In the genomic region with DNA sequence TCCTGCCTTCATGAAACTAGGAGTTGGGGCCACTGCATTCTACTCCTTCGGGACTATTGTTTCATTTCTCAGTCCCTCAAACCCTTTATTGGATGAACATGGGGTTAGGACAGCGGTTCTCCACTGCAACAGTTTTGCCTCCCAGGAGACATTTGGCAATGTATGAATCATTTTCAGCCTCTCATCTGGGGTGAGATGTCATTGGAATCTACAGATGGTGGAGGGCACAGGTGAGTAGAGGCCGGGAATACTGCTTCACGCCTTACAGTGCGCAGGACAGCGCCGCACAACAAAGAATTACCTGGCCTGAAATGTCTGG, we compare ENCODE assay signal across 8 cellular contexts. TPM values are rescaled to one million over a fixed set of nuclear protein-coding genes. Genes with fewer than 3 reads are reported as not detected.
DNase-seq lines count a peak whose midpoint lies in the region; ATAC-seq, FAIRE-seq and TF ChIP-seq lines count a peak whose summit lies in the region.

No MANE protein-coding gene starts in this region.

- no peaks in the 10 kb centered on the region for H3K27me3 Mint-ChIP-seq in nephron progenitor cell (ENCODE audit: low read depth, poor library complexity)

- H3K4me3 ChIP-seq in BJ (ENCODE audit: low read depth, low read length) (peak overlapping the region; percentile 82), NT2/D1 (ENCODE audit: insufficient read length, low read depth) (peak overlapping the region; percentile 35), ectodermal cell (ENCODE audit: insufficient read depth, low read depth, low read length) (peak overlapping the region; percentile 35)

- H3K9me3 Mint-ChIP-seq in nephron progenitor cell: peaks cover 15% of the 10 kb centered on the region

- TF ChIP-seq POLR2A in H54 (IDR thresholded peaks at IDR 0.05; ENCODE audit: low read depth, low read length): no peak

- peaks cover 38% of the 10 kb centered on the region for H3K4me1 Mint-ChIP-seq in nephron progenitor cell

- H3K9me3 ChIP-seq in NT2/D1 (ENCODE audit: insufficient read depth, low read length): no peaks in the 10 kb centered on the region
- H3K9me3 ChIP-seq in ectodermal cell (ENCODE audit: control insufficient read depth, low read length): no peaks in the 10 kb centered on the region

- TF ChIP-seq CTCF in BJ (IDR thresholded peaks at IDR 0.05; ENCODE audit: insufficient read depth, low read depth, low read length): no peak
- TF ChIP-seq CTCF in nephron progenitor cell (IDR thresholded peaks at IDR 0.05): no peak

- DNase-seq in BJ (ENCODE audit: low read depth): no peak
- DNase-seq in NT2/D1 (ENCODE audit: low read depth, low spot score): no peak
- no peak for DNase-seq in nephron progenitor cell
- no peak for DNase-seq in H54 (ENCODE audit: insufficient read length, low spot score)
- no peak for DNase-seq in central memory CD4-positive, alpha-beta T cell

- FAIRE-seq in H54 (lab: Jason Lieb, UNC): no peak

- ATAC-seq in HG03520 (IDR thresholded peaks at IDR 0.05; ENCODE audit: unreplicated experiment) (no peak), HG03457 (IDR thresholded peaks at IDR 0.05; ENCODE audit: unreplicated experiment) (no peak)

- H3K36me3 ChIP-seq in BJ (ENCODE audit: control insufficient read depth, insufficient read depth, low read length): no peaks in the 10 kb centered on the region
- peaks cover 4% of the 10 kb centered on the region for H3K36me3 ChIP-seq in NT2/D1 (ENCODE audit: insufficient read depth, insufficient read length, low read length)
- H3K36me3 ChIP-seq in ectodermal cell (ENCODE audit: control insufficient read depth, insufficient read depth, low read length): no peaks in the 10 kb centered on the region

- CTCF ChIA-PET in BJ (lab: Yijun Ruan, JAX): no interaction called here

- POLR2A ChIA-PET in BJ (lab: Charles Lee): interaction anchor here (0.6 to 0.9 kb wide), 3 partner anchors 10 to 259 kb away, joined by 3 to 5 read pairs (median 4); no protein-coding TSS in a partner anchor

- peak overlapping the region; percentile 91 for H3K27ac Mint-ChIP-seq in nephron progenitor cell

- H3K27me3 ChIP-seq in BJ (ENCODE audit: control insufficient read depth, insufficient read depth, low read length) (no peaks in the 10 kb centered on the region), NT2/D1 (ENCODE audit: insufficient read depth, insufficient read length) (no peaks in the 10 kb centered on the region), ectodermal cell (ENCODE audit: control insufficient read depth, insufficient read depth, low read length, poor library complexity, severe bottlenecking) (no peaks in the 10 kb centered on the region)

- H3K4me1 ChIP-seq in NT2/D1 (ENCODE audit: insufficient read depth, insufficient read length): no peaks in the 10 kb centered on the region
- H3K4me1 ChIP-seq in ectodermal cell (ENCODE audit: control insufficient read depth, insufficient read depth, low read length): peaks cover 7% of the 10 kb centered on the region

- no peak overlapping the region for H3K9ac ChIP-seq in NT2/D1 (ENCODE audit: insufficient read length, low read depth)

- WGBS in ectodermal cell, 2 experiments: 83 to 90% methylated on average over 7 of the region's 7 CpGs

- H3K27ac ChIP-seq in ectodermal cell (ENCODE audit: insufficient read depth, low read depth, low read length, poor library complexity, severe bottlenecking): peak overlapping the region; percentile 89

- peaks cover 7% of the 10 kb centered on the region for H3K36me3 Mint-ChIP-seq in nephron progenitor cell (ENCODE audit: low read depth)

- H3K4me3 Mint-ChIP-seq in nephron progenitor cell: peak overlapping the region; percentile 86

RNA-seq across cellular contexts. Expression of gene GNPNAT1, which starts 0.6 kb away (rescaled TPM):
- 19.0 and 31.2 TPM in 2 replicates for polyA plus RNA-seq in BJ (2011; rRNA removed)
- 15.7 and 15.9 TPM in 2 replicates for polyA minus RNA-seq in BJ (2011; rRNA and poly(A)+ RNA removed)
- 36.2 TPM for polyA plus RNA-seq in ectodermal cell (2013, experiment 1 of 4)
- 41.6 TPM for polyA plus RNA-seq in ectodermal cell (2013, experiment 2 of 4)
- polyA plus RNA-seq in ectodermal cell (2013, experiment 3 of 4): 25.7 TPM
- 26.5 TPM for polyA plus RNA-seq in ectodermal cell (2013, experiment 4 of 4)
